Comparison of ENCODE assay signal across 26 cellular contexts in the genomic region with DNA sequence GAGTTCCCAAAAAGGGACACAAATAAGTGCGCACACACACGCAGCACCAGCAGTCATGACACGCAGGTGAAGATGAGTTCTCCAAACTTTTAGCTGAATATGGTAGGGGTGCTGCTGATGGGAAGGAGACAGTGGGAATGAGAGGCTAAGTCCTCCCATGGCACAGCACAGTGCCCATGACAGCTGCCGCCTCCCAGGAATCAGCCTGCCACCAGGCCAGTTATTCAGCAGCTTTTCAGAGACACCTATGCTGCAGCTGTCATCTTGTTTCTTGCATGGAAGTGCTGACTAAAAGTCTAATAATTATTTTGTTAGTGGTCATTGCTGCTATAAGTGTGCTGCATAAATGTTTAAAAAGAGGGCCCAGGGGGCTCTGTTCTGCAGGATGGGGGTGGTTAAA. TPM values are rescaled to one million over a fixed set of nuclear protein-coding genes. Genes with fewer than 3 reads are reported as not detected.
"Had no signal": no experiment of that assay in that cellular context is flagged by ENCODE, and none has a peak within 500 bp of the region (broad histone marks: within the 10 kb centered on the region; RNA-seq: fewer than 3 reads in every experiment).

No MANE protein-coding gene starts in this region.

- H3K27me3 Mint-ChIP-seq: activated B cell treated with CpG ODN at 0.5 μM for 24 hours; activated CD4-positive, alpha-beta T cell treated with anti-CD3 and anti-CD28 coated beads for 36 hours; activated naive CD4-positive, alpha-beta T cell treated with anti-CD3 and anti-CD28 coated beads, Interleukin-2, amount 50 U/mL, for 24 hours; memory B cell had no signal

- H3K4me3 Mint-ChIP-seq: activated B cell treated with CpG ODN at 0.5 μM for 24 hours; activated CD4-positive, alpha-beta T cell treated with anti-CD3 and anti-CD28 coated beads for 36 hours; activated naive CD4-positive, alpha-beta T cell treated with anti-CD3 and anti-CD28 coated beads, Interleukin-2, amount 50 U/mL, for 24 hours; activated T-helper 1 cell treated with anti-CD3 and anti-CD28 coated beads, Interleukin-12 subunit alpha, Interleukin-12 subunit beta, Interleukin-2, Interleukin-4 antibody, amounts not matched to agents 30 ng/mL and 10 ng/mL and 1 ng/mL, durations not matched to agents 14 hours and 24 hours and 36 hours; memory B cell; stimulated activated effector memory CD8-positive, alpha-beta T cell treated with anti-CD3 and anti-CD28 coated beads, Interleukin-12 subunit alpha, Interleukin-12 subunit beta, amount 100 ng/mL, for 72 hours; T-helper 1 cell treated with Interleukin-12 subunit alpha and Interleukin-12 subunit beta and Interleukin-4 antibody, amounts not matched to agents 30 μg/mL and 1 μg/mL, for 36 hours had no signal

- ATAC-seq: activated CD4-positive, alpha-beta T cell treated with anti-CD3 and anti-CD28 coated beads for 36 hours; esophagus mucosa; stimulated activated effector memory CD8-positive, alpha-beta T cell treated with anti-CD3 and anti-CD28 coated beads, Interleukin-12 subunit alpha, Interleukin-12 subunit beta, amount 100 ng/mL, for 72 hours had no signal

- DNase-seq: activated B cell treated with CpG ODN at 0.5 μM for 24 hours; activated CD4-positive, alpha-beta T cell treated with anti-CD3 and anti-CD28 coated beads for 36 hours; activated CD4-positive, alpha-beta T cell treated with anti-CD3 and anti-CD28 coated beads, Interleukin-2, amount 50 U/mL, for 4 hours; activated gamma-delta T cell treated with Interleukin-2 at 50 U/mL for 16 hours; activated T-cell treated with anti-CD3 and anti-CD28 coated beads for 4 hours; anterior cingulate cortex; brain microvascular endothelial cell; central memory CD4-positive, alpha-beta T cell; dermis blood vessel endothelial cell; effector CD8-positive, alpha-beta T cell; foreskin melanocyte; glutamatergic neuron; hypothalamus; stimulated activated CD4-positive, alpha-beta T cell treated with anti-CD3 and anti-CD28 coated beads, Interleukin-2, amount 100 ng/mL, for 24 hours; stomach; T1000 had no signal

- H3K9me3 Mint-ChIP-seq: activated naive CD4-positive, alpha-beta T cell treated with anti-CD3 and anti-CD28 coated beads, Interleukin-2, amount 50 U/mL, for 24 hours; activated T-helper 1 cell treated with anti-CD3 and anti-CD28 coated beads, Interleukin-12 subunit alpha, Interleukin-12 subunit beta, Interleukin-2, Interleukin-4 antibody, amounts not matched to agents 30 ng/mL and 10 ng/mL and 1 ng/mL, durations not matched to agents 14 hours and 24 hours and 36 hours; stimulated activated effector memory CD8-positive, alpha-beta T cell treated with anti-CD3 and anti-CD28 coated beads, Interleukin-12 subunit alpha, Interleukin-12 subunit beta, amount 100 ng/mL, for 72 hours; T-helper 1 cell treated with Interleukin-12 subunit alpha and Interleukin-12 subunit beta and Interleukin-4 antibody, amounts not matched to agents 30 μg/mL and 1 μg/mL, for 36 hours had no signal

- H3K27me3 ChIP-seq: brain microvascular endothelial cell, stomach, suprapubic skin, tibial nerve had no signal

- H3K36me3 ChIP-seq: brain microvascular endothelial cell, stomach, suprapubic skin, tibial nerve had no signal

- H3K9me3 ChIP-seq: stomach, suprapubic skin, tibial nerve had no signal

- H3K4me3 ChIP-seq: skin epidermis, stomach, suprapubic skin, tibial nerve had no signal

- H3K36me3 Mint-ChIP-seq: activated naive CD4-positive, alpha-beta T cell treated with anti-CD3 and anti-CD28 coated beads, Interleukin-2, amount 50 U/mL, for 24 hours; stimulated activated effector memory CD8-positive, alpha-beta T cell treated with anti-CD3 and anti-CD28 coated beads, Interleukin-12 subunit alpha, Interleukin-12 subunit beta, amount 100 ng/mL, for 72 hours had no signal

- H3K27ac ChIP-seq: brain microvascular endothelial cell, skin epidermis, stomach, suprapubic skin, tibial nerve had no signal

- H3K27ac Mint-ChIP-seq: activated B cell treated with CpG ODN at 0.5 μM for 24 hours; activated CD4-positive, alpha-beta T cell treated with anti-CD3 and anti-CD28 coated beads for 36 hours; activated naive CD4-positive, alpha-beta T cell treated with anti-CD3 and anti-CD28 coated beads, Interleukin-2, amount 50 U/mL, for 24 hours; activated T-helper 1 cell treated with anti-CD3 and anti-CD28 coated beads, Interleukin-12 subunit alpha, Interleukin-12 subunit beta, Interleukin-2, Interleukin-4 antibody, amounts not matched to agents 30 ng/mL and 10 ng/mL and 1 ng/mL, durations not matched to agents 14 hours and 24 hours and 36 hours; memory B cell; stimulated activated effector memory CD8-positive, alpha-beta T cell treated with anti-CD3 and anti-CD28 coated beads, Interleukin-12 subunit alpha, Interleukin-12 subunit beta, amount 100 ng/mL, for 72 hours; T-helper 1 cell treated with Interleukin-12 subunit alpha and Interleukin-12 subunit beta and Interleukin-4 antibody, amounts not matched to agents 30 μg/mL and 1 μg/mL, for 36 hours had no signal

RNA-seq across cellular contexts. Expression of a gene that starts 12.2 kb away (rescaled TPM):
- total RNA-seq: activated B cell treated with CpG ODN at 0.5 μM for 24 hours; activated CD4-positive, alpha-beta T cell treated with anti-CD3 and anti-CD28 coated beads for 36 hours; activated T-helper 1 cell treated with anti-CD3 and anti-CD28 coated beads, Interleukin-12 subunit alpha, Interleukin-12 subunit beta, Interleukin-2, Interleukin-4 antibody, amounts not matched to agents 30 ng/mL and 10 ng/mL and 1 ng/mL, durations not matched to agents 14 hours and 24 hours and 36 hours; dermis blood vessel endothelial cell; esophagus mucosa had no signal
- polyA plus RNA-seq: neural cell had no signal
